In genomic region chr10:100339236-100339635, GRCh38 we compare ENCODE assay signal across 10 cellular contexts. TPM values are rescaled to one million over a fixed set of nuclear protein-coding genes. Genes with fewer than 3 reads are reported as not detected.
A peak's percentile ranks its signal among the peaks of the same experiment; 100 is the strongest.
DNase-seq lines count a peak whose midpoint lies in the region; ATAC-seq and TF ChIP-seq lines count a peak whose summit lies in the region.
"Had no signal": no experiment of that assay in that cellular context is flagged by ENCODE, and none has a peak within 500 bp of the region (broad histone marks: within the 10 kb centered on the region; RNA-seq: fewer than 3 reads in every experiment).

No MANE protein-coding gene starts in this region.

- no peak overlapping the region for H3K9ac ChIP-seq in IMR-90 (ENCODE audit: low read depth, low read length)

- no peak overlapping the region for H4K8ac ChIP-seq in IMR-90 (ENCODE audit: low read depth in 2 of 2, low read length in 2 of 2)

- H3K4me1 ChIP-seq in IMR-90 (ENCODE audit: control insufficient read depth, insufficient read depth, low read length) (peaks cover 8% of the 10 kb centered on the region; the same call in 1 of the 2 replicates), prostate gland (replicated peaks) (peaks cover 6% of the 10 kb centered on the region), right atrium auricular region (no peaks in the 10 kb centered on the region)

- H4K91ac ChIP-seq in IMR-90 (ENCODE audit: insufficient read depth, low read depth, low read length): peak overlapping the region; percentile 32; the same call in 1 of the 2 replicates

- CTCF ChIA-PET in GM10248 (lab: Yijun Ruan, JAX): interaction anchor here (0.7 to 12.6 kb wide), 24 partner anchors 10 to 196 kb away, joined by 3 to 147 read pairs (median 4); partner anchors contain the start of genes HIF1AN, PKD2L1 and SCD
- CTCF ChIA-PET in IMR-90 (lab: Yijun Ruan, JAX): interaction anchor here (1.4 to 2.1 kb wide), 2 partner anchors 92 to 93 kb away, joined by 4 to 11 read pairs; no protein-coding TSS in a partner anchor

- POLR2A ChIA-PET in GM10248 (lab: Yijun Ruan, JAX) (interaction anchor here (0.6 kb wide), 1 partner anchor 36 kb away, joined by 3 read pairs; no protein-coding TSS in a partner anchor), IMR-90 (lab: Charles Lee; ENCODE audit: unreplicated experiment) (no interaction called here)

- DNase-seq in GM10248 (ENCODE audit: extremely low spot score) (peak; percentile 60), IMR-90 (no peak), caudate nucleus (lab: John Stamatoyannopoulos, UW) (no peak), prostate gland (ENCODE audit: low spot score) (no peak), T-helper 1 cell (no peak), right atrium auricular region (ENCODE audit: low spot score) (no peak)
- no peak for DNase-seq in activated CD4-positive, CD25-positive, alpha-beta regulatory T cell treated with anti-CD3 and anti-CD28 coated beads, Interleukin-2, amount 50 U/mL, for 72 hours
- DNase-seq: activated CD4-positive, alpha-beta T cell treated with anti-CD3 and anti-CD28 coated beads, Interleukin-2, amount 50 U/mL, for 4 hours; CD4-positive, CD25-positive, alpha-beta regulatory T cell had no signal

- H2AK5ac ChIP-seq in IMR-90 (ENCODE audit: low read depth, low read length): no peak overlapping the region

- H2AK9ac ChIP-seq in IMR-90 (replicated peaks; ENCODE audit: low read depth, low read length, poor library complexity): no peak overlapping the region

- H3K4me2 ChIP-seq in IMR-90 (ENCODE audit: low read depth, low read length): no peak overlapping the region

- TF ChIP-seq POLR2A in IMR-90 (IDR thresholded peaks at IDR 0.05; ENCODE audit: low read depth, low read length) (no peak), prostate gland (IDR thresholded peaks at IDR 0.05) (no peak)

- dilution Hi-C loops in IMR-90 (cut with HindIII; ENCODE audit: low sequenced_read_pairs, unreplicated experiment): no loop called here

- no peak overlapping the region for H2BK120ac ChIP-seq in IMR-90 (ENCODE audit: low read depth, low read length)

- H4K5ac ChIP-seq in IMR-90 (ENCODE audit: low read depth, low read length): no peak overlapping the region

- no peak overlapping the region for H2BK5ac ChIP-seq in IMR-90 (ENCODE audit: low read depth, low read length, poor library complexity, severe bottlenecking)

- H3K9me1 ChIP-seq in IMR-90 (ENCODE audit: insufficient read depth, low read length): no peaks in the 10 kb centered on the region

- no peak overlapping the region for H2BK15ac ChIP-seq in IMR-90 (ENCODE audit: low read depth, low read length)

- no peak overlapping the region for H2BK20ac ChIP-seq in IMR-90 (ENCODE audit: low read depth, low read length)

- H3K23ac ChIP-seq in IMR-90 (ENCODE audit: low read depth, low read length): no peak overlapping the region

- H3K4ac ChIP-seq in IMR-90 (ENCODE audit: low read depth, low read length): no peak overlapping the region

- H3K9me3 ChIP-seq in IMR-90 (ENCODE audit: control insufficient read depth, insufficient read depth, low read length) (no peaks in the 10 kb centered on the region; the same call in 1 of the 2 replicates), prostate gland (no peaks in the 10 kb centered on the region), right atrium auricular region (no peaks in the 10 kb centered on the region)

- H3K18ac ChIP-seq in IMR-90 (ENCODE audit: low read depth, low read length): no peak overlapping the region

- intact Hi-C loops in IMR-90 (cut with micrococcal nuclease) (no loop called here), prostate gland (cut with DNase I) (loop anchor here (2.0 kb wide), 1 partner anchor 32 kb away; no protein-coding TSS in a partner anchor)

- H3K79me1 ChIP-seq in IMR-90 (ENCODE audit: low read depth in 1 of 2, low read length in 2 of 2): no peaks in the 10 kb centered on the region

- H3K27ac ChIP-seq in IMR-90 (ENCODE audit: insufficient read depth, low read length) (no peak overlapping the region), caudate nucleus (ENCODE audit: low read depth, low read length) (peak overlapping the region; percentile 28), prostate gland (no peak overlapping the region), right atrium auricular region (no peak overlapping the region)

- H4K20me1 ChIP-seq in IMR-90 (ENCODE audit: insufficient read depth, low read length): no peaks in the 10 kb centered on the region; the same call in 1 of the 2 replicates

- H3K56ac ChIP-seq in IMR-90 (ENCODE audit: extremely low read depth, insufficient read depth, low read length): no peak overlapping the region

- WGBS in IMR-90 (ENCODE audit: extremely low coverage in 2 of 2, insufficient read length in 1 of 2), 2 experiments: 48% methylated on average over 4 of the region's 5 CpGs; no CpG with 5 or more reads in 1 of the 2 experiments
- WGBS in prostate gland: 64% methylated on average over 5 of the region's 5 CpGs

- peaks cover 15% of the 10 kb centered on the region for H3K27me3 ChIP-seq in IMR-90 (ENCODE audit: control insufficient read depth, insufficient read depth, low read length)
- peaks cover 2% of the 10 kb centered on the region for H3K27me3 ChIP-seq in prostate gland (replicated peaks; ENCODE audit: insufficient read depth)
- no peaks in the 10 kb centered on the region for H3K27me3 ChIP-seq in right atrium auricular region

- H2AFZ ChIP-seq in IMR-90 (replicated peaks; ENCODE audit: low read length, poor library complexity): no peak overlapping the region

- in situ Hi-C loops in IMR-90 (cut with MboI; ENCODE audit: low sequenced_read_pairs): loop anchor here (25.0 kb wide), 1 partner anchor 548 kb away; no protein-coding TSS in a partner anchor

- H3K36me3 ChIP-seq in IMR-90 (ENCODE audit: control insufficient read depth, insufficient read depth, low read length): no peaks in the 10 kb centered on the region
- no peaks in the 10 kb centered on the region for H3K36me3 ChIP-seq in prostate gland
- no peaks in the 10 kb centered on the region for H3K36me3 ChIP-seq in right atrium auricular region

- TF ChIP-seq CTCF in GM10248 (IDR thresholded peaks at IDR 0.05; ENCODE audit: control extremely low read depth, extremely low read depth, low read depth, missing control alignments) (no peak), IMR-90 (conservative IDR thresholded peaks at IDR 0.05; ENCODE audit: low read depth, low read length) (no peak), prostate gland (IDR thresholded peaks at IDR 0.05) (no peak), right atrium auricular region (IDR thresholded peaks at IDR 0.05) (no peak)

- ATAC-seq in GM21360 (IDR thresholded peaks at IDR 0.05; ENCODE audit: unreplicated experiment) (peak; percentile 58), IMR-90 (ENCODE audit: low read depth) (no peak)

- no TSS peak for BruUV-seq in IMR-90 (replicated peaks; lab: Mats Ljungman, UMichigan)

- no peak overlapping the region for H3K14ac ChIP-seq in IMR-90 (replicated peaks; ENCODE audit: low read depth, low read length)

- TF ChIP-seq RAD21 in IMR-90 (IDR thresholded peaks at IDR 0.05; ENCODE audit: low read length): no peak

- H3K4me3 ChIP-seq in IMR-90 (ENCODE audit: insufficient read depth, low read depth, low read length) (no peak overlapping the region), prostate gland (no peak overlapping the region), right atrium auricular region (no peak overlapping the region)

TF ChIP-seq in IMR-90, 13 proteins besides CTCF, POLR2A, EP300 and RAD21 (continues in another document):
- TF ChIP-seq SMC3 (IDR thresholded peaks at IDR 0.05; ENCODE audit: low read depth, low read length) (no peak), RFX5 (IDR thresholded peaks at IDR 0.05; ENCODE audit: low read depth, low read length) (no peak), MXI1 (IDR thresholded peaks at IDR 0.05; ENCODE audit: borderline replicate concordance, low read depth, low read length) (no peak), MAFK (IDR thresholded peaks at IDR 0.05; ENCODE audit: low read depth, low read length) (no peak), BHLHE40 (IDR thresholded peaks at IDR 0.05; ENCODE audit: low read depth, low read length) (no peak), MAZ (IDR thresholded peaks at IDR 0.05; ENCODE audit: borderline replicate concordance, low read depth, low read length) (no peak), USF2 (IDR thresholded peaks at IDR 0.05; ENCODE audit: low read depth, low read length) (no peak), RCOR1 (IDR thresholded peaks at IDR 0.05; ENCODE audit: insufficient replicate concordance, low read length) (no peak), NFE2L2 (IDR thresholded peaks at IDR 0.05; ENCODE audit: low read depth, low read length) (no peak)

RNA-seq across cellular contexts. Expression of gene SCD, which starts 7.8 kb away (rescaled TPM):
- total RNA-seq in IMR-90 (2012; rRNA removed) (49.2 and 50.7 TPM in 2 replicates), prostate gland (100 to 1,000 TPM in 1 of 2 donors, 10 to 100 TPM in 1; 95.5 to 179 TPM), right atrium auricular region (10 to 100 TPM in 1 of 2 donors, 1 to 10 TPM in 1; 7.9 to 25.4 TPM)
- polyA plus RNA-seq in IMR-90 (2012; rRNA removed): 56.6 and 65.1 TPM in 2 replicates
- 31.2 and 34.4 TPM in 2 replicates for polyA plus RNA-seq in IMR-90 (2012; cell fraction: cytosol; rRNA removed)
- polyA plus RNA-seq in IMR-90 (2012; cell fraction: nucleus; rRNA removed; ENCODE audit: low replicate concordance): 9.7 and 25.2 TPM in 2 replicates

RNA-seq across cellular contexts. Expression of gene PKD2L1, which starts 9.2 kb away (rescaled TPM):
- total RNA-seq in IMR-90 (2012; rRNA removed): not detected in 2 replicates
- polyA plus RNA-seq in IMR-90 (2012; rRNA removed): not detected in 2 replicates
- not detected in 2 replicates for polyA plus RNA-seq in IMR-90 (2012; cell fraction: cytosol; rRNA removed)
- not detected in 2 replicates for polyA plus RNA-seq in IMR-90 (2012; cell fraction: nucleus; rRNA removed; ENCODE audit: low replicate concordance)
- under 1 TPM; 0.09 to 0.34 TPM for total RNA-seq in prostate gland
- not detected for total RNA-seq in right atrium auricular region
- total RNA-seq: CD4-positive, CD25-positive, alpha-beta regulatory T cell had no signal
- polyA plus RNA-seq: CD4-positive, CD25-positive, alpha-beta regulatory T cell had no signal

RNA-seq across cellular contexts. Expression of gene BLOC1S2, which starts 52.8 kb away (rescaled TPM):
- total RNA-seq in IMR-90 (2012; rRNA removed) (26.0 and 49.4 TPM in 2 replicates), prostate gland (10 to 100 TPM; 21.1 to 33.8 TPM), right atrium auricular region (10 to 100 TPM; 18.0 to 30.0 TPM)
- polyA plus RNA-seq in IMR-90 (2012; rRNA removed): 24.3 and 28.9 TPM in 2 replicates
- 14.4 and 15.8 TPM in 2 replicates for polyA plus RNA-seq in IMR-90 (2012; cell fraction: cytosol; rRNA removed)
- 3.7 and 14.4 TPM in 2 replicates for polyA plus RNA-seq in IMR-90 (2012; cell fraction: nucleus; rRNA removed; ENCODE audit: low replicate concordance)
